In genomic region chr19:3803114-3803888, GRCh38 we compare ENCODE assay signal across 1 cellular context.
TF ChIP-seq lines count a peak whose summit lies in the region.

No MANE protein-coding gene starts in this region.

TF ChIP-seq in IMR-90, 13 proteins besides CTCF, POLR2A, EP300 and RAD21 (continued from another document):
- TF ChIP-seq MAFK (IDR thresholded peaks at IDR 0.05; ENCODE audit: low read depth, low read length), result no peak
- TF ChIP-seq RCOR1 (IDR thresholded peaks at IDR 0.05; ENCODE audit: insufficient replicate concordance, low read length), result no peak
- TF ChIP-seq MXI1 (IDR thresholded peaks at IDR 0.05; ENCODE audit: borderline replicate concordance, low read depth, low read length), result no peak
- no peak for TF ChIP-seq MAZ (IDR thresholded peaks at IDR 0.05; ENCODE audit: borderline replicate concordance, low read depth, low read length)
- TF ChIP-seq NFE2L2 (IDR thresholded peaks at IDR 0.05; ENCODE audit: low read depth, low read length), result no peak
- no peak for TF ChIP-seq USF2 (IDR thresholded peaks at IDR 0.05; ENCODE audit: low read depth, low read length)
- TF ChIP-seq SMC3 (IDR thresholded peaks at IDR 0.05; ENCODE audit: low read depth, low read length), result no peak
- TF ChIP-seq ELK1 (IDR thresholded peaks at IDR 0.05; ENCODE audit: borderline replicate concordance, low read depth, low read length), result no peak
